In the genomic region with DNA sequence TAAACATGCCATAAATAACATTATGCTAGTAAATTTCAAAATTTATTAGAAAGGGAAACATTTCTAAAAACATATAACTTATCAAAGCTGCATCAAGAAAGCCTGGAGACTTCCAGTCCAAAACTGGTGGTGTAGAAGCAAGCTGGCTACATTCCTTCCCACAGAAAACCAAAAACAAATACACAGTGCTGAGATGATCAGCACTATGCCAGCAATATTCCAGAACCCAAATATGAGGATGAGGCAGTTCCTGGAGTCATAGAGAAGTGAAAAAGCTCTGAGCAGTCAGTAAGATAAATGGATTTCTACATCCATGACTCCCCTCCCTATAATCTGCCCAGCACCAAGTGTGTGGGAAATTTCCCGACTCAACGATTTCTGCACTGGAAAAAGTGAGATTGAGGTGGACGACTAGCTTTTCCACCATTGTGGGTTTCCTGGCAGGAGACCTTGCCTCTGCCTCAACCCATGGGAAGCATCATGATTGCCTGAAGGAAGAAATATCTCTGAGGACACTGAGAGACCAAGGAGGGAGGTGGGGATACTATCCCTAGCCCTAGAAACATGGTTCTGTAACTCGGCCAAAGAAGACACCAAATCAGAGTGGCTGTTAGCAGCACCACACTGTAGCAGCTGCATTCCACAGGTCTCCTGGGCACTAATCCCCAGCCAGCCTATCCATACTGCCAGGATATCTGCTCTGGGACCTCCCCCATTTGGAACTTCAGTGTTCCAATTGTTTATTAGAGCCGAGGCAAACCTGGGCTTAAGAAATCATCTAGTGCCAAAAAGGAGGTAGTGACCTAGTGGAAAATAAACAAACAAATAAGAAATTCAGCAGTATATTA, we compare ENCODE assay signal across 26 cellular contexts.
"Had no signal": no experiment of that assay in that cellular context is flagged by ENCODE, and none has a peak within 500 bp of the region (broad histone marks: within the 10 kb centered on the region; RNA-seq: fewer than 3 reads in every experiment).

No MANE protein-coding gene starts in this region.

- DNase-seq: activated CD4-positive, alpha-beta memory T cell treated with anti-CD3 and anti-CD28 coated beads for 36 hours; activated CD4-positive, alpha-beta T cell treated with anti-CD3 and anti-CD28 coated beads, Interleukin-2, amount 10 ng/mL, durations not matched to agents 7 days and 5 days; activated CD4-positive, CD25-positive, alpha-beta regulatory T cell treated with anti-CD3 and anti-CD28 coated beads, Interleukin-2, amount 50 U/mL, for 72 hours; activated CD8-positive, alpha-beta memory T cell treated with anti-CD3 and anti-CD28 coated beads for 24 hours; activated gamma-delta T cell treated with Interleukin-2 at 50 U/mL for 16 hours; activated naive CD4-positive, alpha-beta T cell treated with anti-CD3 and anti-CD28 coated beads, Interleukin-2, amount 10 ng/mL, durations not matched to agents 7 days and 5 days; activated naive CD8-positive, alpha-beta T cell treated with anti-CD3 and anti-CD28 coated beads for 36 hours; activated T-cell treated with anti-CD3 and anti-CD28 coated beads, Interleukin-2, amount 50 U/mL, for 4 hours; KG1; NCI-H1092; NCI-H1417; NCI-H1930; NCI-H2107; NCI-H2171 treated with DMSO at 0.1 percent for 48 hours; NCI-H345; NCI-H510A; NCI-H526 treated with DMSO at 0.1 percent for 48 hours; NCI-H82; Right ventricle myocardium superior; SW 1271 had no signal

- H3K4me3 Mint-ChIP-seq: activated CD4-positive, alpha-beta memory T cell treated with anti-CD3 and anti-CD28 coated beads for 36 hours; activated CD4-positive, alpha-beta T cell treated with anti-CD3 and anti-CD28 coated beads, Interleukin-2, amount 10 ng/mL, durations not matched to agents 7 days and 5 days; activated naive CD4-positive, alpha-beta T cell treated with anti-CD3 and anti-CD28 coated beads, Interleukin-2, amount 10 ng/mL, durations not matched to agents 7 days and 5 days; activated naive CD8-positive, alpha-beta T cell treated with anti-CD3 and anti-CD28 coated beads for 36 hours; activated T-cell treated with anti-CD3 and anti-CD28 coated beads, Interleukin-2, amount 50 U/mL, for 4 hours; activated T-helper 17 cell treated with anti-CD3 and anti-CD28 coated beads, Interleukin-2, amount 50 U/mL, for 72 hours; T-helper 2 cell treated with Interferon-gamma antibody and Interleukin-4, amounts not matched to agents 5 μg/mL and 100 μg/mL, for 36 hours had no signal

- H3K4me1 Mint-ChIP-seq: activated naive CD8-positive, alpha-beta T cell treated with anti-CD3 and anti-CD28 coated beads for 36 hours; activated T-helper 17 cell treated with anti-CD3 and anti-CD28 coated beads, Interleukin-2, amount 50 U/mL, for 72 hours had no signal

- H3K27ac ChIP-seq: RWPE1, SJSA1 had no signal

- H3K27ac Mint-ChIP-seq: activated CD4-positive, alpha-beta memory T cell treated with anti-CD3 and anti-CD28 coated beads for 36 hours; activated CD4-positive, alpha-beta T cell treated with anti-CD3 and anti-CD28 coated beads, Interleukin-2, amount 10 ng/mL, durations not matched to agents 7 days and 5 days; activated naive CD4-positive, alpha-beta T cell treated with anti-CD3 and anti-CD28 coated beads, Interleukin-2, amount 10 ng/mL, durations not matched to agents 7 days and 5 days; activated naive CD8-positive, alpha-beta T cell treated with anti-CD3 and anti-CD28 coated beads for 36 hours; activated T-helper 17 cell treated with anti-CD3 and anti-CD28 coated beads, Interleukin-2, amount 50 U/mL, for 72 hours; T-helper 2 cell treated with Interferon-gamma antibody and Interleukin-4, amounts not matched to agents 5 μg/mL and 100 μg/mL, for 36 hours had no signal

- H3K9me3 ChIP-seq: SJSA1 had no signal

- H3K4me3 ChIP-seq: SJSA1 had no signal

- H3K36me3 ChIP-seq: SJSA1 had no signal

- H3K27me3 ChIP-seq: SJSA1 had no signal

- H3K27me3 Mint-ChIP-seq: activated CD4-positive, alpha-beta memory T cell treated with anti-CD3 and anti-CD28 coated beads for 36 hours had no signal

- ATAC-seq: activated T-cell treated with anti-CD3 and anti-CD28 coated beads, Interleukin-2, amount 50 U/mL, for 4 hours; activated T-helper 17 cell treated with anti-CD3 and anti-CD28 coated beads, Interleukin-2, amount 50 U/mL, for 72 hours; Panc1; SK-N-SH treated with all-trans-retinoic acid at 6 μM for 48 hours had no signal
